ENCODE assay signal across 21 cellular contexts in genomic region chr11:17401316-17401715, GRCh38. TPM values are rescaled to one million over a fixed set of nuclear protein-coding genes. Genes with fewer than 3 reads are reported as not detected.
DNase-seq lines count a peak whose midpoint lies in the region; ATAC-seq and TF ChIP-seq lines count a peak whose summit lies in the region.
"Had no signal": no experiment of that assay in that cellular context is flagged by ENCODE, and none has a peak within 500 bp of the region (broad histone marks: within the 10 kb centered on the region; RNA-seq: fewer than 3 reads in every experiment).

No MANE protein-coding gene starts in this region.

- H3K27ac ChIP-seq in OCI-LY3 (ENCODE audit: low read length) (no peak overlapping the region), skeletal muscle tissue (ENCODE audit: low read depth, low read length) (peak overlapping the region; percentile 80)
- H3K27ac ChIP-seq: KMS-11, PC-9, SJSA1 had no signal

- ATAC-seq in HG02870 (IDR thresholded peaks at IDR 0.05; ENCODE audit: unreplicated experiment), result no peak
- ATAC-seq: Right ventricle myocardium inferior had no signal

- TF ChIP-seq CTCF in CD14-positive monocyte (IDR thresholded peaks at IDR 0.05), result no peak
- TF ChIP-seq CTCF in OCI-LY3 (IDR thresholded peaks at IDR 0.05; ENCODE audit: low read depth, low read length), result no peak

- H3K9me3 ChIP-seq in OCI-LY3 (ENCODE audit: insufficient read depth, low read length) (no peaks in the 10 kb centered on the region), skeletal muscle tissue (ENCODE audit: control insufficient read depth in 3 of 3, low read length in 3 of 3) (no peaks in the 10 kb centered on the region)
- H3K9me3 ChIP-seq: SJSA1 had no signal

- intact Hi-C loops in CD14-positive monocyte (cut with micrococcal nuclease), result no loop called here

- H2AFZ ChIP-seq in OCI-LY3 (ENCODE audit: low read depth, low read length), result peak overlapping the region; percentile 82; the same call in 1 of the 2 replicates
- H2AFZ ChIP-seq: PC-9 had no signal

- H3K27me3 Mint-ChIP-seq in CD14-positive monocyte (ENCODE audit: low read depth in 3 of 3), result peaks cover 0 to 8% (median 1%) of the 10 kb centered on the region in 3 donors
- H3K27me3 Mint-ChIP-seq: CD4-positive, CD25-positive, alpha-beta regulatory T cell had no signal

- H3K9ac ChIP-seq in OCI-LY3 (ENCODE audit: low read length) (no peak overlapping the region), skeletal muscle tissue (ENCODE audit: low read depth in 1 of 3, low read length in 3 of 3) (peak overlapping the region in 2 of 3 donors; percentile 17 to 65)
- H3K9ac ChIP-seq: KMS-11 had no signal

- H3K27ac Mint-ChIP-seq in CD14-positive monocyte, result no peak overlapping the region

- H3K4me3 Mint-ChIP-seq in CD14-positive monocyte, result no peak overlapping the region
- H3K4me3 Mint-ChIP-seq: CD4-positive, CD25-positive, alpha-beta regulatory T cell had no signal

- no peaks in the 10 kb centered on the region for H3K36me3 ChIP-seq in OCI-LY3 (replicated peaks; ENCODE audit: low read depth, low read length)
- H3K36me3 ChIP-seq in skeletal muscle tissue (ENCODE audit: control insufficient read depth in 3 of 3, insufficient read depth in 3 of 3, low read length in 3 of 3), result no peaks in the 10 kb centered on the region
- H3K36me3 ChIP-seq: SJSA1 had no signal

- H3K4me3 ChIP-seq in OCI-LY3 (ENCODE audit: low read length) (no peak overlapping the region), skeletal muscle tissue (ENCODE audit: low read length in 3 of 3) (peak overlapping the region in 1 of 3 donors; percentile 14)
- H3K4me3 ChIP-seq: PC-9, SJSA1 had no signal

- H3K4me2 ChIP-seq in OCI-LY3 (ENCODE audit: low read length), result no peak overlapping the region
- H3K4me2 ChIP-seq: KMS-11, PC-9 had no signal

- no peaks in the 10 kb centered on the region for H3K27me3 ChIP-seq in OCI-LY3 (ENCODE audit: low read depth, low read length)
- no peaks in the 10 kb centered on the region for H3K27me3 ChIP-seq in skeletal muscle tissue (ENCODE audit: control insufficient read depth in 3 of 3, insufficient read depth in 3 of 3, low read length in 3 of 3)

- H3K79me2 ChIP-seq in OCI-LY3 (ENCODE audit: low read length), result no peaks in the 10 kb centered on the region

- no peaks in the 10 kb centered on the region for H3K36me3 Mint-ChIP-seq in CD14-positive monocyte
- H3K36me3 Mint-ChIP-seq: CD4-positive, CD25-positive, alpha-beta regulatory T cell had no signal

- no peaks in the 10 kb centered on the region for H4K20me1 ChIP-seq in OCI-LY3 (ENCODE audit: insufficient read depth, low read length)

- H3K4me1 Mint-ChIP-seq in CD14-positive monocyte, result peaks cover 3% of the 10 kb centered on the region
- H3K4me1 Mint-ChIP-seq: CD4-positive, CD25-positive, alpha-beta regulatory T cell had no signal

- DNase-seq in CD14-positive monocyte (ENCODE audit: low spot score), result peak; percentile 25
- DNase-seq in myocyte (ENCODE audit: low read depth), result peak; percentile 55
- no peak for DNase-seq in DMS153 (lab: John Stamatoyannopoulos, UW)
- DNase-seq in stimulated activated CD4-positive, alpha-beta T cell treated with anti-CD3 and anti-CD28 coated beads, Interleukin-15, amount 100 ng/mL, for 24 hours, result no peak
- no peak for DNase-seq in amygdala (lab: John Stamatoyannopoulos, UW)
- DNase-seq: CD4-positive, CD25-positive, alpha-beta regulatory T cell; DMS53; HCEC 1CT; IMR-90; MM.1S; NCI-H2029; NCI-H446 treated with DMSO at 0.1 percent for 48 hours; NCI-H526 treated with DMSO at 0.1 percent for 48 hours; PC-9 had no signal

- peaks cover 0 to 1% (median 0%) of the 10 kb centered on the region in 7 donors for H3K9me3 Mint-ChIP-seq in CD14-positive monocyte

- H3K4me1 ChIP-seq in OCI-LY3 (ENCODE audit: low read length) (peaks cover 26% of the 10 kb centered on the region), skeletal muscle tissue (ENCODE audit: control insufficient read depth in 3 of 3, insufficient read depth in 3 of 3, low read length in 3 of 3) (peaks cover 22 to 55% (median 48%) of the 10 kb centered on the region in 3 donors)
- H3K4me1 ChIP-seq: SJSA1 had no signal

RNA-seq across cellular contexts. Expression of gene KCNJ11, which starts 12.9 kb away (rescaled TPM):
- polyA plus RNA-seq in CD14-positive monocyte, result not detected
- total RNA-seq in myocyte, result 5.1 and 8.7 TPM in 2 replicates
- polyA plus RNA-seq in myocyte (2012), result 1.8 TPM
- total RNA-seq in skeletal muscle tissue, result 28.2 TPM
- total RNA-seq: CD4-positive, CD25-positive, alpha-beta regulatory T cell; IMR-90; RPMI7951; SJSA1 had no signal
- polyA plus RNA-seq: CD4-positive, CD25-positive, alpha-beta regulatory T cell; IMR-90 had no signal

RNA-seq across cellular contexts. Expression of gene NCR3LG1, which starts 49.7 kb away (rescaled TPM):
- under 1 TPM; 0.05 to 0.15 TPM for polyA plus RNA-seq in CD14-positive monocyte
- total RNA-seq in myocyte, result 2.0 and 3.7 TPM in 2 replicates
- polyA plus RNA-seq in myocyte (2012), result 1.4 TPM
- total RNA-seq in skeletal muscle tissue, result 0.52 TPM

Comparison
In these comparisons a context has a peak if more than half of its experiments do, and no peak if none do; other contexts are left out.
1. DNase-seq: peak in CD14-positive monocyte (single experiment) and myocyte (single experiment); none in DMS153 (single experiment), stimulated activated CD4-positive, alpha-beta T cell treated with anti-CD3 and anti-CD28 coated beads, Interleukin-15, amount 100 ng/mL, for 24 hours (single experiment) and amygdala (0 of 56).